Comparison of ENCODE assay signal across 18 cellular contexts in the genomic region with DNA sequence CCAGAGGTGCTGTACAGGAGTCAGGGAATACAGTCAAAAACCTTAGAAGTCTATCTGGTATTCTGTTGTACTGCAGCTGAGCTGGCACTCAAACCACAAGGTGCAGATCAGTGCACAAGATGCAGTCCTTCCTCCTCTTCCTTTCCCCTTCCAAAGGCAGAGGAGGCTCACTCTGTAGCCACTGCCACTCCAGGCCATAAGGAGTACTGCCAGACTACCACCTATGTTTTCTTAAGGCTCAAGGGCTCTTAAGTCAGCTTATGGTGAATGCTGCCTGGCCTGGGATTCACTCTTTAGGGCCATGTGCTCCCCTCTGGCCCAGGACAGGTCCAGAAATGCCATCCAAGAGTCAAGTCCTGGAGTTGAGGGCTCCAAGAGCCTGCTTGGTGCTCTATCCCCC.
DNase-seq lines count a peak whose midpoint lies in the region; ATAC-seq and TF ChIP-seq lines count a peak whose summit lies in the region.
"Had no signal": no experiment of that assay in that cellular context is flagged by ENCODE, and none has a peak within 500 bp of the region (broad histone marks: within the 10 kb centered on the region; RNA-seq: fewer than 3 reads in every experiment).

No MANE protein-coding gene starts in this region.

- CTCF ChIA-PET in T-cell (lab: Charles Lee): no interaction called here
- CTCF ChIA-PET in activated CD4-positive, alpha-beta T cell treated with anti-CD3 and anti-CD28 coated beads, Interleukin-2, amount 10 ng/mL, durations not matched to agents 7 days and 5 days (lab: Charles Lee): no interaction called here

- H4K8ac ChIP-seq in mesenchymal stem cell (ENCODE audit: low read length): no peak overlapping the region

- no peak overlapping the region for H3K4me3 Mint-ChIP-seq in GM23338
- no peak overlapping the region for H3K4me3 Mint-ChIP-seq in T-cell
- H3K4me3 Mint-ChIP-seq in activated CD4-positive, alpha-beta T cell treated with anti-CD3 and anti-CD28 coated beads, Interleukin-2, amount 10 ng/mL, durations not matched to agents 7 days and 5 days: no peak overlapping the region
- H3K4me3 Mint-ChIP-seq: CD4-positive, alpha-beta memory T cell had no signal

- no peaks in the 10 kb centered on the region; the same call in 1 of the 2 replicates for H3K36me3 ChIP-seq in GM23338 (ENCODE audit: insufficient read depth)
- no peaks in the 10 kb centered on the region for H3K36me3 ChIP-seq in esophagus muscularis mucosa
- H3K36me3 ChIP-seq in mesenchymal stem cell (ENCODE audit: control insufficient read depth in 1 of 2, insufficient read depth in 2 of 2, low read depth in 1 of 2, low read length in 2 of 2): peaks cover 0 to 4% of the 10 kb centered on the region in 2 experiments
- H3K36me3 ChIP-seq: BLaER1, MG63 had no signal

- no peak overlapping the region for H2AFZ ChIP-seq in GM23338
- H2AFZ ChIP-seq in mesenchymal stem cell (ENCODE audit: low read depth, low read length): no peak overlapping the region
- H2AFZ ChIP-seq: PC-9 had no signal

- no peak overlapping the region for H3K4me3 ChIP-seq in GM23338
- H3K4me3 ChIP-seq in esophagus muscularis mucosa: no peak overlapping the region
- no peak overlapping the region for H3K4me3 ChIP-seq in mesenchymal stem cell (ENCODE audit: insufficient read depth in 1 of 2, low read depth in 1 of 2, low read length in 2 of 2)
- H3K4me3 ChIP-seq: BLaER1, MG63, PC-9 had no signal

- no peak for TF ChIP-seq EP300 in esophagus muscularis mucosa (IDR thresholded peaks at IDR 0.05)

- H3K79me1 ChIP-seq in mesenchymal stem cell (replicated peaks; ENCODE audit: low read length, poor library complexity, severe bottlenecking): no peaks in the 10 kb centered on the region

- peaks cover 3% of the 10 kb centered on the region for H3K27me3 Mint-ChIP-seq in GM23338 (ENCODE audit: insufficient read depth, low read depth, poor library complexity)
- no peaks in the 10 kb centered on the region for H3K27me3 Mint-ChIP-seq in T-cell
- H3K27me3 Mint-ChIP-seq in activated CD4-positive, alpha-beta T cell treated with anti-CD3 and anti-CD28 coated beads, Interleukin-2, amount 10 ng/mL, durations not matched to agents 7 days and 5 days: peaks cover 10% of the 10 kb centered on the region
- H3K27me3 Mint-ChIP-seq: CD4-positive, alpha-beta memory T cell had no signal

- no peak overlapping the region for H3K27ac ChIP-seq in GM23338 (ENCODE audit: low read depth)
- H3K27ac ChIP-seq in esophagus muscularis mucosa (replicated peaks in 1 of 4): no peak overlapping the region
- no peak overlapping the region for H3K27ac ChIP-seq in mesenchymal stem cell (ENCODE audit: low read length, poor library complexity, severe bottlenecking)
- H3K27ac ChIP-seq: BLaER1, PC-9, RWPE1 had no signal

- H2BK12ac ChIP-seq in mesenchymal stem cell (ENCODE audit: low read length in 2 of 2): no peak overlapping the region

- H2BK15ac ChIP-seq in mesenchymal stem cell (ENCODE audit: low read depth, poor library complexity, severe bottlenecking): no peak overlapping the region

- peak overlapping the region; percentile 31 for H2AK5ac ChIP-seq in mesenchymal stem cell (ENCODE audit: low read length, severe bottlenecking)

- H3K9me2 ChIP-seq in GM23338 (ENCODE audit: insufficient read depth): no peaks in the 10 kb centered on the region; the same call in 1 of the 2 replicates

- peaks cover 0 to 37% (median 17%) of the 10 kb centered on the region in 4 donors for H3K9me3 ChIP-seq in esophagus muscularis mucosa
- H3K9me3 ChIP-seq in mesenchymal stem cell (ENCODE audit: control insufficient read depth, low read length): peaks cover 38% of the 10 kb centered on the region

- H4K91ac ChIP-seq in mesenchymal stem cell (ENCODE audit: low read length): no peak overlapping the region

- no peak overlapping the region for H3K18ac ChIP-seq in mesenchymal stem cell (ENCODE audit: low read depth in 1 of 2, low read length in 2 of 2)

- no peaks in the 10 kb centered on the region for H3F3A ChIP-seq in GM23338 (replicated peaks; ENCODE audit: low read depth)

- H3K4me1 ChIP-seq in GM23338 (ENCODE audit: insufficient read depth): no peaks in the 10 kb centered on the region
- peaks cover 0 to 14% (median 0%) of the 10 kb centered on the region in 4 donors for H3K4me1 ChIP-seq in esophagus muscularis mucosa
- H3K4me1 ChIP-seq in mesenchymal stem cell (ENCODE audit: control insufficient read depth, insufficient read depth, low read depth, low read length): peaks cover 5% of the 10 kb centered on the region
- H3K4me1 ChIP-seq: BLaER1 had no signal

- intact Hi-C loops in esophagus muscularis mucosa (cut with DNase I): no loop called here

- H3K79me2 ChIP-seq in GM23338 (replicated peaks; ENCODE audit: insufficient read depth): no peaks in the 10 kb centered on the region

- no peaks in the 10 kb centered on the region for H3K4me1 Mint-ChIP-seq in GM23338
- H3K4me1 Mint-ChIP-seq in T-cell: peaks cover 16 to 21% (median 20%) of the 10 kb centered on the region in 3 donors
- H3K4me1 Mint-ChIP-seq in activated CD4-positive, alpha-beta T cell treated with anti-CD3 and anti-CD28 coated beads, Interleukin-2, amount 10 ng/mL, durations not matched to agents 7 days and 5 days: peaks cover 22% of the 10 kb centered on the region

- H3K9ac ChIP-seq in mesenchymal stem cell (ENCODE audit: low read length): no peak overlapping the region
- H3K9ac ChIP-seq: BLaER1 had no signal

- no peak for TF ChIP-seq POLR2A in esophagus muscularis mucosa (IDR thresholded peaks at IDR 0.05; ENCODE audit: low read depth)

- TF ChIP-seq CTCF in GM23338 (conservative IDR thresholded peaks at IDR 0.05; ENCODE audit: low read depth in 2 of 2) (peak in 1 of 2 experiments; percentile 7; a peak in 1 of 4 replicates), esophagus muscularis mucosa (IDR thresholded peaks at IDR 0.05) (no peak)

- H3K4ac ChIP-seq in mesenchymal stem cell (ENCODE audit: low read depth in 1 of 2, low read length in 2 of 2): no peak overlapping the region

- no peak overlapping the region for H3K14ac ChIP-seq in mesenchymal stem cell (ENCODE audit: low read length in 2 of 2)

- H3K23ac ChIP-seq in mesenchymal stem cell (ENCODE audit: low read length in 2 of 2): no peak overlapping the region

- H3K27me3 ChIP-seq in GM23338 (ENCODE audit: insufficient read depth) (no peaks in the 10 kb centered on the region), esophagus muscularis mucosa (no peaks in the 10 kb centered on the region), mesenchymal stem cell (ENCODE audit: control insufficient read depth in 1 of 2, insufficient read depth in 1 of 2, low read length in 2 of 2) (no peaks in the 10 kb centered on the region)
- H3K27me3 ChIP-seq: BLaER1, MG63 had no signal

- H3K4me2 ChIP-seq in GM23338 (no peak overlapping the region), mesenchymal stem cell (ENCODE audit: low read length, poor library complexity, severe bottlenecking) (no peak overlapping the region)
- H3K4me2 ChIP-seq: BLaER1, PC-9 had no signal

- no peak overlapping the region for H2BK5ac ChIP-seq in mesenchymal stem cell (ENCODE audit: low read depth, low read length, poor library complexity, severe bottlenecking)

- DNase-seq in GM23338 (ENCODE audit: low spot score): peak; percentile 22
- DNase-seq in OCI-M1 (lab: John Stamatoyannopoulos, UW): peak; percentile 10
- peak; percentile 31 for DNase-seq in esophagus muscularis mucosa (ENCODE audit: extremely low spot score)
- DNase-seq in mesenchymal stem cell: no peak
- DNase-seq in T-cell: no peak
- DNase-seq in stimulated activated CD4-positive, alpha-beta T cell treated with anti-CD3 and anti-CD28 coated beads, Interleukin-4, amount 100 ng/mL, for 4 hours: no peak
- DNase-seq in activated CD4-positive, alpha-beta T cell treated with anti-CD3 and anti-CD28 coated beads, Interleukin-2, amount 10 ng/mL, durations not matched to agents 7 days and 5 days: no peak
- DNase-seq: CD4-positive, alpha-beta memory T cell; DMS153; Karpas-422; MG63; NCI-H1092; NCI-H2081; NCI-H748 treated with DMSO at 0.1 percent for 48 hours; PC-9 had no signal

- peaks cover 6% of the 10 kb centered on the region; the same call in 2 of the 3 replicates for H3K36me3 Mint-ChIP-seq in GM23338 (ENCODE audit: low read depth)
- peaks cover 31% of the 10 kb centered on the region for H3K36me3 Mint-ChIP-seq in T-cell
- H3K36me3 Mint-ChIP-seq in activated CD4-positive, alpha-beta T cell treated with anti-CD3 and anti-CD28 coated beads, Interleukin-2, amount 10 ng/mL, durations not matched to agents 7 days and 5 days (ENCODE audit: low read depth): peaks cover 14% of the 10 kb centered on the region

- peaks cover 25% of the 10 kb centered on the region for H3K9me3 Mint-ChIP-seq in GM23338
- H3K9me3 Mint-ChIP-seq in T-cell: peaks cover 26 to 45% (median 40%) of the 10 kb centered on the region in 3 donors
- H3K9me3 Mint-ChIP-seq in activated CD4-positive, alpha-beta T cell treated with anti-CD3 and anti-CD28 coated beads, Interleukin-2, amount 10 ng/mL, durations not matched to agents 7 days and 5 days: peaks cover 44% of the 10 kb centered on the region

- H3K27ac Mint-ChIP-seq in GM23338 (no peak overlapping the region), T-cell (no peak overlapping the region)
- no peak overlapping the region for H3K27ac Mint-ChIP-seq in activated CD4-positive, alpha-beta T cell treated with anti-CD3 and anti-CD28 coated beads, Interleukin-2, amount 10 ng/mL, durations not matched to agents 7 days and 5 days

- POLR2A ChIA-PET in T-cell (lab: Charles Lee): no interaction called here
- POLR2A ChIA-PET in activated CD4-positive, alpha-beta T cell treated with anti-CD3 and anti-CD28 coated beads, Interleukin-2, amount 10 ng/mL, durations not matched to agents 7 days and 5 days (lab: Charles Lee): no interaction called here

- H2BK120ac ChIP-seq in mesenchymal stem cell (ENCODE audit: low read depth, low read length): no peak overlapping the region

- no peaks in the 10 kb centered on the region for H4K20me1 ChIP-seq in GM23338 (replicated peaks; ENCODE audit: insufficient read depth)
- H4K20me1 ChIP-seq: BLaER1 had no signal

- peak; percentile 73 for ATAC-seq in GM23338
- no peak for ATAC-seq in HG02970 (IDR thresholded peaks at IDR 0.05; ENCODE audit: low FRiP score, unreplicated experiment)
- no peak for ATAC-seq in T-cell (replicated peaks in 1 of 4)

TF ChIP-seq in GM23338, 12 proteins besides CTCF, POLR2A, EP300 and RAD21 (continues in another document):
- TF ChIP-seq CREB1 (CRISPR knock-in tag; IDR thresholded peaks at IDR 0.05; ENCODE audit: low read depth) (no peak), NANOG (IDR thresholded peaks at IDR 0.05; ENCODE audit: borderline replicate concordance) (no peak), STAT1 (IDR thresholded peaks at IDR 0.05; ENCODE audit: unreplicated experiment) (no peak)

Comparison
In these comparisons a context has a peak if more than half of its experiments do, and no peak if none do; other contexts are left out.
1. DNase-seq: peak in GM23338 (single experiment), OCI-M1 (single experiment) and esophagus muscularis mucosa (single experiment); none in mesenchymal stem cell (single experiment), T-cell (0 of 34), stimulated activated CD4-positive, alpha-beta T cell treated with anti-CD3 and anti-CD28 coated beads, Interleukin-4, amount 100 ng/mL, for 4 hours (0 of 2) and activated CD4-positive, alpha-beta T cell treated with anti-CD3 and anti-CD28 coated beads, Interleukin-2, amount 10 ng/mL, durations not matched to agents 7 days and 5 days (single experiment).